In the genomic region with DNA sequence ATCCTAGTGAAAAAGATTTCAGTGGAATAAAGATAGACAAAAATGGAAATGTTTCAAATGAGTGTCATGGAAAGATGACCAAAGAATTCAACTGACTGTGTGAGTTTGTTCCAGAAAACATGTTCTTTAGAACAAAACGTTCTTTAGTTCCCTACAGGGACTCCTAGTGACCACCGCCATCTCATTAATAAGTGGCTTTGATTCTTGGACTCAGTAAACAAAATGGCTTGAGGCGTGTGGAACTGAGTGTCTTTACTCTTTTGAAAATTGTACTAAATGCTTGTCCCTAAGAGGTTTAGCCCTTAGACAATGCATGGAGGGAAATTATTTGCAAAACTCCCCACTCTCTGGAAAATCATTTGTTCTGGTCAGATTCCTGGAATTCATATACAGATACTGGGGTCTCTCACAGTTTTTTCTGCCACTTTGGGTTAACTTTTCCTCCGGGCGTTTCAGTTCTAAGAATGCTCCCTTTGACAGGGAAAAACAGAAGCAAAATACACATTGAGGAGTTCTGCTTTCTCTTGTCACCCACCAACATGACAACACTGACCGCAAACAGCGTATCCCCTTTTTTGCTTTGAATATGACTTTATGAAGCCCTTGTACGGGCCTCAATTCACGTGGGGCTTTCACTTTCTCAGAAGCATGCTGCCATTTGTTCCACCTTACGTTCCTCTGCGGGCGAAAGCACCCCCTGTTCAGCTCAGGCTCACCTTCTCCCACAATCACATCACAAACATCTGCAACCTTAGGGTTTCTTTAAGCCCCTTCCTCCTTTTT, we compare ENCODE assay signal across 9 cellular contexts. TPM values are rescaled to one million over a fixed set of nuclear protein-coding genes. Genes with fewer than 3 reads are reported as not detected.
DNase-seq lines count a peak whose midpoint lies in the region; ATAC-seq and TF ChIP-seq lines count a peak whose summit lies in the region.
"Had no signal": no experiment of that assay in that cellular context is flagged by ENCODE, and none has a peak within 500 bp of the region (broad histone marks: within the 10 kb centered on the region; RNA-seq: fewer than 3 reads in every experiment).

No MANE protein-coding gene starts in this region.

- peaks cover 7% of the 10 kb centered on the region for H3K36me3 Mint-ChIP-seq in activated CD8-positive, alpha-beta memory T cell treated with anti-CD3 and anti-CD28 coated beads, Interleukin-2, amount 10 ng/mL, durations not matched to agents 7 days and 5 days

- no peak for TF ChIP-seq CTCF in Peyer's patch (IDR thresholded peaks at IDR 0.05)

- no peaks in the 10 kb centered on the region for H3K36me3 ChIP-seq in Peyer's patch

- peak overlapping the region; percentile 41 for H3K4me3 Mint-ChIP-seq in activated CD8-positive, alpha-beta memory T cell treated with anti-CD3 and anti-CD28 coated beads, Interleukin-2, amount 10 ng/mL, durations not matched to agents 7 days and 5 days

- no peaks in the 10 kb centered on the region for H3K9me3 Mint-ChIP-seq in activated CD8-positive, alpha-beta memory T cell treated with anti-CD3 and anti-CD28 coated beads, Interleukin-2, amount 10 ng/mL, durations not matched to agents 7 days and 5 days (ENCODE audit: low read depth)

- no peaks in the 10 kb centered on the region for H3K9me3 ChIP-seq in Peyer's patch

- peak overlapping the region; percentile 77 for H3K27ac Mint-ChIP-seq in activated CD8-positive, alpha-beta memory T cell treated with anti-CD3 and anti-CD28 coated beads, Interleukin-2, amount 10 ng/mL, durations not matched to agents 7 days and 5 days

- DNase-seq in activated CD8-positive, alpha-beta memory T cell treated with anti-CD3 and anti-CD28 coated beads, Interleukin-2, amount 10 ng/mL, durations not matched to agents 7 days and 5 days, result peak; percentile 80
- DNase-seq in activated CD8-positive, alpha-beta memory T cell treated with anti-CD3 and anti-CD28 coated beads, Interleukin-2, amount 50 U/mL, for 48 hours, result no peak
- peak in 2 of 3 donors; percentile 57 to 66 for DNase-seq in Peyer's patch
- DNase-seq in foreskin melanocyte, result peak; percentile 87
- peak in 1 of 49 donors; percentile 25 for DNase-seq in substantia nigra (lab: John Stamatoyannopoulos, UW)
- no peak for DNase-seq in EL
- DNase-seq in NCI-H2171 treated with DMSO at 0.1 percent for 48 hours (lab: John Stamatoyannopoulos, UW), result no peak
- DNase-seq: H7 had no signal

- peaks cover 52% of the 10 kb centered on the region for H3K4me1 Mint-ChIP-seq in activated CD8-positive, alpha-beta memory T cell treated with anti-CD3 and anti-CD28 coated beads, Interleukin-2, amount 10 ng/mL, durations not matched to agents 7 days and 5 days

- CTCF ChIA-PET in activated CD8-positive, alpha-beta memory T cell treated with anti-CD3 and anti-CD28 coated beads, Interleukin-2, amount 10 ng/mL, durations not matched to agents 7 days and 5 days (lab: Charles Lee), result interaction anchor here (0.6 to 1.3 kb wide), 3 partner anchors 15 to 65 kb away, joined by 3 read pairs; a partner anchor contains a TSS

- H3K4me3 ChIP-seq in Peyer's patch, result no peak overlapping the region

- peak; percentile 78 for ATAC-seq in activated CD8-positive, alpha-beta memory T cell treated with anti-CD3 and anti-CD28 coated beads, Interleukin-2, amount 10 ng/mL, durations not matched to agents 7 days and 5 days
- no peak for ATAC-seq in GM21360 (IDR thresholded peaks at IDR 0.05; ENCODE audit: unreplicated experiment)

- H3K27me3 ChIP-seq in Peyer's patch, result no peaks in the 10 kb centered on the region

- H3K4me1 ChIP-seq in Peyer's patch, result peaks cover 0 to 7% (median 2%) of the 10 kb centered on the region in 4 donors

- H3K27me3 Mint-ChIP-seq in activated CD8-positive, alpha-beta memory T cell treated with anti-CD3 and anti-CD28 coated beads, Interleukin-2, amount 10 ng/mL, durations not matched to agents 7 days and 5 days, result peaks cover 7% of the 10 kb centered on the region

- no peak for TF ChIP-seq POLR2A in Peyer's patch (IDR thresholded peaks at IDR 0.05)

- H3K27ac ChIP-seq in Peyer's patch (peak overlapping the region in 3 of 4 donors; percentile 31 to 40 (median 39)), substantia nigra (ENCODE audit: low read depth, low read length, poor library complexity, severe bottlenecking) (peak overlapping the region; percentile 24)

RNA-seq across cellular contexts. Expression of a gene that starts 15.3 kb away (rescaled TPM):
- 10 to 100 TPM; 37.5 to 47.8 TPM for total RNA-seq in activated CD8-positive, alpha-beta memory T cell treated with anti-CD3 and anti-CD28 coated beads, Interleukin-2, amount 10 ng/mL, durations not matched to agents 7 days and 5 days
- total RNA-seq in Peyer's patch, result 10 to 100 TPM in 1 of 4 donors, 1 to 10 TPM in 2, under 1 TPM in 1; 0.70 to 10.7 (median 2.8) TPM

RNA-seq across cellular contexts. Expression of a gene that starts 55.7 kb away (rescaled TPM):
- 10 to 100 TPM; 14.9 to 20.3 TPM for total RNA-seq in activated CD8-positive, alpha-beta memory T cell treated with anti-CD3 and anti-CD28 coated beads, Interleukin-2, amount 10 ng/mL, durations not matched to agents 7 days and 5 days
- total RNA-seq in Peyer's patch, result 1 to 10 TPM; 5.0 to 6.5 (median 5.9) TPM

RNA-seq across cellular contexts. Expression of a gene that starts 55.8 kb away (rescaled TPM):
- total RNA-seq in activated CD8-positive, alpha-beta memory T cell treated with anti-CD3 and anti-CD28 coated beads, Interleukin-2, amount 10 ng/mL, durations not matched to agents 7 days and 5 days, result 10 to 100 TPM; 22.2 to 23.1 TPM
- 10 to 100 TPM in 1 of 4 donors, 1 to 10 TPM in 3; 1.9 to 12.4 (median 6.5) TPM for total RNA-seq in Peyer's patch

Comparison
In these comparisons a context has a peak if more than half of its experiments do, and no peak if none do; other contexts are left out.
1. DNase-seq: peak in activated CD8-positive, alpha-beta memory T cell treated with anti-CD3 and anti-CD28 coated beads, Interleukin-2, amount 10 ng/mL, durations not matched to agents 7 days and 5 days (single experiment), Peyer's patch (2 of 3) and foreskin melanocyte (single experiment); none in activated CD8-positive, alpha-beta memory T cell treated with anti-CD3 and anti-CD28 coated beads, Interleukin-2, amount 50 U/mL, for 48 hours (single experiment), EL (single experiment) and NCI-H2171 treated with DMSO at 0.1 percent for 48 hours (single experiment).